12 cellular contexts compared by ENCODE assay signal in the genomic region with DNA sequence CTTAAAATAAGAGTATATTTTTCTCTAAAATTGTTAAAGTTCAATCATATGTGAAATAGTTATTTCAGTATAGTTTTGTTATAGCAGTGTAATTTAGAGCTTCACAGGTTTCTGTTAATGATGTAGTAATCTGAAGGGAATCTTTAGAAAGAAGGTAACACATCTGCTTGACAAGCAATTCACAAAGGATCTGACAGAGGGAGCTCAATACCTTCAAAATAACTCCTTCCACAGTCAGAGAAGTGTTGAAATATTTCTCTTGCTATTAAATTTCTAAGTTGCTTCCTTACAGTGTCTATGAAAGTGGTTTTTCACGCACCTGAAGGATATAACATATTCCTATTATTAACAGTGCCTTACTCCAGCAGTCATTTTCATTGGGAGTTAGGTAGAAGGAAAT. TPM values are rescaled to one million over a fixed set of nuclear protein-coding genes. Genes with fewer than 3 reads are reported as not detected.
DNase-seq lines count a peak whose midpoint lies in the region; ATAC-seq and TF ChIP-seq lines count a peak whose summit lies in the region.
"Had no signal": no experiment of that assay in that cellular context is flagged by ENCODE, and none has a peak within 500 bp of the region (broad histone marks: within the 10 kb centered on the region; RNA-seq: fewer than 3 reads in every experiment).

No MANE protein-coding gene starts in this region.

- H3K27me3 ChIP-seq in breast epithelium: no peaks in the 10 kb centered on the region
- H3K27me3 ChIP-seq: BLaER1 had no signal

- DNase-seq in MCF 10A (ENCODE audit: unreplicated experiment) (peak; percentile 7), breast epithelium (ENCODE audit: low spot score in 2 of 2) (no peak), OCI-LY7 (ENCODE audit: low spot score) (no peak), epithelial cell of esophagus (ENCODE audit: low read depth) (peak; percentile 27), NCI-H146 (lab: John Stamatoyannopoulos, UW) (no peak), A172 (ENCODE audit: low spot score) (no peak), glomerular visceral epithelial cell (ENCODE audit: extremely low spot score) (no peak)
- DNase-seq: activated CD8-positive, alpha-beta T cell treated with anti-CD3 and anti-CD28 coated beads for 36 hours; left ventricle myocardium superior; NCI-H345 had no signal

- H3K36me3 Mint-ChIP-seq in MCF 10A (ENCODE audit: insufficient read depth, unreplicated experiment): peaks cover 64% of the 10 kb centered on the region
- peaks cover 68% of the 10 kb centered on the region for H3K36me3 Mint-ChIP-seq in activated T-helper 17 cell treated with anti-CD3 and anti-CD28 coated beads, Interleukin-2, amount 50 U/mL, for 72 hours (ENCODE audit: low read depth)

- H3K4me1 ChIP-seq in breast epithelium (no peaks in the 10 kb centered on the region), OCI-LY7 (ENCODE audit: insufficient read depth, low read length, poor library complexity, severe bottlenecking) (no peaks in the 10 kb centered on the region)
- H3K4me1 ChIP-seq: BLaER1 had no signal

- H3K9me3 ChIP-seq in breast epithelium (no peaks in the 10 kb centered on the region), OCI-LY7 (ENCODE audit: low read length) (no peaks in the 10 kb centered on the region)
- H3K9me3 ChIP-seq: BLaER1 had no signal

- no peak overlapping the region for H3K27ac Mint-ChIP-seq in MCF 10A (ENCODE audit: low read depth, unreplicated experiment)
- H3K27ac Mint-ChIP-seq in activated T-helper 17 cell treated with anti-CD3 and anti-CD28 coated beads, Interleukin-2, amount 50 U/mL, for 72 hours: no peak overlapping the region
- H3K27ac Mint-ChIP-seq: activated CD8-positive, alpha-beta T cell treated with anti-CD3 and anti-CD28 coated beads for 36 hours had no signal

- BruUV-seq in MCF 10A (replicated peaks; lab: Mats Ljungman, UMichigan): no TSS peak
- BruUV-seq in OCI-LY7 (replicated peaks; lab: Mats Ljungman, UMichigan): no TSS peak

- CTCF ChIA-PET in MCF 10A (lab: Yijun Ruan, JAX) (no interaction called here), OCI-LY7 (lab: Charles Lee; ENCODE audit: unreplicated experiment) (interaction anchor here (1.1 to 1.4 kb wide), 2 partner anchors 12 to 14 kb away, joined by 3 read pairs; no protein-coding TSS in a partner anchor)

- H3K9me3 Mint-ChIP-seq in MCF 10A (ENCODE audit: unreplicated experiment): no peaks in the 10 kb centered on the region
- H3K9me3 Mint-ChIP-seq in activated T-helper 17 cell treated with anti-CD3 and anti-CD28 coated beads, Interleukin-2, amount 50 U/mL, for 72 hours: no peaks in the 10 kb centered on the region
- H3K9me3 Mint-ChIP-seq: activated CD8-positive, alpha-beta T cell treated with anti-CD3 and anti-CD28 coated beads for 36 hours had no signal

- no peaks in the 10 kb centered on the region for H4K20me1 ChIP-seq in OCI-LY7 (ENCODE audit: insufficient read depth, low read length)
- H4K20me1 ChIP-seq: BLaER1 had no signal

- H3K27ac ChIP-seq in breast epithelium (no peak overlapping the region), OCI-LY7 (ENCODE audit: low read depth, low read length, poor library complexity, severe bottlenecking) (no peak overlapping the region)
- H3K27ac ChIP-seq: BLaER1 had no signal

- no peak for ATAC-seq in activated T-helper 17 cell treated with anti-CD3 and anti-CD28 coated beads, Interleukin-2, amount 50 U/mL, for 72 hours (replicated peaks)
- ATAC-seq: activated CD8-positive, alpha-beta T cell treated with anti-CD3 and anti-CD28 coated beads for 36 hours; left ventricle myocardium superior had no signal

- H3K4me2 ChIP-seq in OCI-LY7 (ENCODE audit: low read length): no peak overlapping the region
- H3K4me2 ChIP-seq: BLaER1 had no signal

- POLR2A ChIA-PET in MCF 10A (lab: Yijun Ruan, JAX) (interaction anchor here (0.7 to 1.1 kb wide), 2 partner anchors 8 to 44 kb away, joined by 3 read pairs; no protein-coding TSS in a partner anchor), OCI-LY7 (lab: Charles Lee) (interaction anchor here (1.6 kb wide), 1 partner anchor 22 kb away, joined by 4 read pairs; no protein-coding TSS in a partner anchor)

- no peaks in the 10 kb centered on the region for H3K79me2 ChIP-seq in OCI-LY7 (ENCODE audit: insufficient read depth, low read depth, low read length)

- intact Hi-C loops in MCF 10A (cut with micrococcal nuclease) (no loop called here), breast epithelium (cut with DNase I; ENCODE audit: low total_unique reads) (no loop called here), OCI-LY7 (cut with micrococcal nuclease; ENCODE audit: unreplicated experiment) (no loop called here)

- TF ChIP-seq POLR2A in breast epithelium (IDR thresholded peaks at IDR 0.05): no peak

- H3K36me3 ChIP-seq in breast epithelium: no peaks in the 10 kb centered on the region
- H3K36me3 ChIP-seq in OCI-LY7 (ENCODE audit: insufficient read depth, low read length): peaks cover 77% of the 10 kb centered on the region

- TF ChIP-seq CTCF in MCF 10A (IDR thresholded peaks at IDR 0.05; ENCODE audit: unreplicated experiment): no peak
- no peak for TF ChIP-seq CTCF in breast epithelium (IDR thresholded peaks at IDR 0.05)
- peak; percentile 54 for TF ChIP-seq CTCF in OCI-LY7 (conservative IDR thresholded peaks at IDR 0.05; ENCODE audit: low read length)
- peak; percentile 33 for TF ChIP-seq CTCF in epithelial cell of esophagus (IDR thresholded peaks at IDR 0.05; ENCODE audit: insufficient read depth, low read depth, low read length, missing control alignments)

- no peak overlapping the region for H2AFZ ChIP-seq in OCI-LY7 (ENCODE audit: low read length)

- no peaks in the 10 kb centered on the region for H3K27me3 Mint-ChIP-seq in MCF 10A (ENCODE audit: insufficient read depth, unreplicated experiment)
- H3K27me3 Mint-ChIP-seq in activated T-helper 17 cell treated with anti-CD3 and anti-CD28 coated beads, Interleukin-2, amount 50 U/mL, for 72 hours: no peaks in the 10 kb centered on the region
- H3K27me3 Mint-ChIP-seq: activated CD8-positive, alpha-beta T cell treated with anti-CD3 and anti-CD28 coated beads for 36 hours had no signal

- H3K4me1 Mint-ChIP-seq in MCF 10A (ENCODE audit: insufficient read depth, unreplicated experiment): no peaks in the 10 kb centered on the region
- no peaks in the 10 kb centered on the region for H3K4me1 Mint-ChIP-seq in activated T-helper 17 cell treated with anti-CD3 and anti-CD28 coated beads, Interleukin-2, amount 50 U/mL, for 72 hours

- H3K9me2 ChIP-seq in OCI-LY7 (ENCODE audit: insufficient read depth, low read length): no peaks in the 10 kb centered on the region

- no peak overlapping the region for H3K4me3 ChIP-seq in breast epithelium
- no peak overlapping the region for H3K4me3 ChIP-seq in OCI-LY7 (ENCODE audit: low read depth, low read length, poor library complexity, severe bottlenecking)
- H3K4me3 ChIP-seq in epithelial cell of esophagus (ENCODE audit: low read length): no peak overlapping the region
- H3K4me3 ChIP-seq: BLaER1 had no signal

- H3K4me3 Mint-ChIP-seq in MCF 10A (ENCODE audit: unreplicated experiment): no peak overlapping the region
- H3K4me3 Mint-ChIP-seq in activated T-helper 17 cell treated with anti-CD3 and anti-CD28 coated beads, Interleukin-2, amount 50 U/mL, for 72 hours: no peak overlapping the region
- H3K4me3 Mint-ChIP-seq: activated CD8-positive, alpha-beta T cell treated with anti-CD3 and anti-CD28 coated beads for 36 hours had no signal

RNA-seq across cellular contexts. Expression of a gene that starts 44.9 kb away (rescaled TPM):
- total RNA-seq in MCF 10A (2022) (29.6 and 30.3 TPM in 2 replicates), breast epithelium (10 to 100 TPM; 22.5 to 43.7 (median 30.8) TPM), OCI-LY7 (2022) (32.4 and 34.3 TPM in 2 replicates)
- 20.1 and 31.8 TPM in 2 replicates for total RNA-seq in OCI-LY7 (2014; rRNA removed; shearing (Covaris generic))
- total RNA-seq in activated T-helper 17 cell treated with anti-CD3 and anti-CD28 coated beads, Interleukin-2, amount 50 U/mL, for 72 hours: 10 to 100 TPM; 20.4 to 34.7 TPM
- 52.2 and 53.3 TPM in 2 replicates for total RNA-seq in A172 (2014; rRNA removed; shearing (Covaris generic))

RNA-seq across cellular contexts. Expression of a gene that starts 58.4 kb away (rescaled TPM):
- 42.1 and 49.4 TPM in 2 replicates for total RNA-seq in MCF 10A (2022)
- 10 to 100 TPM; 29.8 to 44.8 (median 38.7) TPM for total RNA-seq in breast epithelium
- total RNA-seq in OCI-LY7 (2014; rRNA removed; shearing (Covaris generic)): 10.9 and 12.8 TPM in 2 replicates
- 20.8 and 24.9 TPM in 2 replicates for total RNA-seq in OCI-LY7 (2022)
- total RNA-seq in activated T-helper 17 cell treated with anti-CD3 and anti-CD28 coated beads, Interleukin-2, amount 50 U/mL, for 72 hours: 10 to 100 TPM in 1 of 2 donors, 1 to 10 TPM in 1; 9.7 to 12.0 TPM
- total RNA-seq in A172 (2014; rRNA removed; shearing (Covaris generic)): 9.5 and 11.1 TPM in 2 replicates

Comparison
In these comparisons a context has a peak if more than half of its experiments do, and no peak if none do; other contexts are left out.
1. DNase-seq: peak in MCF 10A (single experiment) and epithelial cell of esophagus (single experiment); none in breast epithelium (0 of 2), OCI-LY7 (single experiment), NCI-H146 (single experiment), A172 (single experiment) and glomerular visceral epithelial cell (single experiment).
2. CTCF ChIP-seq: peak in OCI-LY7 (single experiment) and epithelial cell of esophagus (single experiment); none in MCF 10A (single experiment) and breast epithelium (0 of 3).